22 cellular contexts compared by ENCODE assay signal in genomic region chr2:54879037-54879436, GRCh38.
DNase-seq lines count a peak whose midpoint lies in the region; ATAC-seq and TF ChIP-seq lines count a peak whose summit lies in the region.
"Had no signal": no experiment of that assay in that cellular context is flagged by ENCODE, and none has a peak within 500 bp of the region (broad histone marks: within the 10 kb centered on the region; RNA-seq: fewer than 3 reads in every experiment).

No MANE protein-coding gene starts in this region.

- H3K36me3 ChIP-seq in endodermal cell (ENCODE audit: control insufficient read depth, insufficient read depth, low read length): no peaks in the 10 kb centered on the region
- no peaks in the 10 kb centered on the region for H3K36me3 ChIP-seq in colonic mucosa
- H3K36me3 ChIP-seq: MG63 had no signal

- H3K27ac ChIP-seq in endodermal cell (ENCODE audit: low read depth, low read length): no peak overlapping the region
- H3K27ac ChIP-seq in colonic mucosa: no peak overlapping the region
- H3K27ac ChIP-seq: SK-N-MC had no signal

- TF ChIP-seq CTCF in endodermal cell (conservative IDR thresholded peaks at IDR 0.05) (peak; percentile 37), colonic mucosa (IDR thresholded peaks at IDR 0.05) (no peak)

- H3K27me3 ChIP-seq in endodermal cell (ENCODE audit: control insufficient read depth, insufficient read depth, low read length, poor library complexity, severe bottlenecking) (no peaks in the 10 kb centered on the region), colonic mucosa (no peaks in the 10 kb centered on the region)
- H3K27me3 ChIP-seq: MG63 had no signal

- no peak overlapping the region for H3K4me3 Mint-ChIP-seq in endodermal cell
- H3K4me3 Mint-ChIP-seq in activated naive CD8-positive, alpha-beta T cell treated with anti-CD3 and anti-CD28 coated beads for 36 hours: no peak overlapping the region
- H3K4me3 Mint-ChIP-seq: B cell, IgD-negative memory B cell had no signal

- H3K9ac ChIP-seq in endodermal cell (ENCODE audit: extremely low read depth, low read length, poor library complexity, severe bottlenecking) (no peak overlapping the region), colonic mucosa (ENCODE audit: low read depth in 2 of 2, low read length in 2 of 2) (no peak overlapping the region)

- H3K4me1 Mint-ChIP-seq in endodermal cell: no peaks in the 10 kb centered on the region
- H3K4me1 Mint-ChIP-seq in activated naive CD8-positive, alpha-beta T cell treated with anti-CD3 and anti-CD28 coated beads for 36 hours: no peaks in the 10 kb centered on the region
- H3K4me1 Mint-ChIP-seq: B cell, IgD-negative memory B cell had no signal

- no peaks in the 10 kb centered on the region for H3K4me1 ChIP-seq in endodermal cell (ENCODE audit: control insufficient read depth, insufficient read depth, low read length)
- no peaks in the 10 kb centered on the region for H3K4me1 ChIP-seq in colonic mucosa

- H3K36me3 Mint-ChIP-seq in endodermal cell (ENCODE audit: low read depth): no peaks in the 10 kb centered on the region
- H3K36me3 Mint-ChIP-seq in activated naive CD8-positive, alpha-beta T cell treated with anti-CD3 and anti-CD28 coated beads for 36 hours: no peaks in the 10 kb centered on the region

- ATAC-seq in GM21528 (IDR thresholded peaks at IDR 0.05; ENCODE audit: low FRiP score, unreplicated experiment) (no peak), GM19395 (IDR thresholded peaks at IDR 0.05; ENCODE audit: unreplicated experiment) (no peak)
- ATAC-seq: HCT116 had no signal

- H3K27ac Mint-ChIP-seq in endodermal cell: no peak overlapping the region
- no peak overlapping the region for H3K27ac Mint-ChIP-seq in activated naive CD8-positive, alpha-beta T cell treated with anti-CD3 and anti-CD28 coated beads for 36 hours
- H3K27ac Mint-ChIP-seq: B cell, IgD-negative memory B cell had no signal

- intact Hi-C loops in colonic mucosa (cut with DNase I): no loop called here

- DNase-seq in NCI-H1694 treated with DMSO at 0.1 percent for 48 hours (lab: John Stamatoyannopoulos, UW) (peak; percentile 49), NCI-H1694 (lab: John Stamatoyannopoulos, UW) (no peak), NCI-H82 treated with DMSO at 0.1 percent for 48 hours (lab: John Stamatoyannopoulos, UW; ENCODE audit: unreplicated experiment) (peak; percentile 37), endodermal cell (no peak), colonic mucosa (no peak)
- no peak for DNase-seq in activated naive CD8-positive, alpha-beta T cell treated with anti-CD3 and anti-CD28 coated beads for 36 hours
- DNase-seq: 8988T; GDM1; Kasumi-1; MG63; NCI-H1092; NCI-H1436 treated with DMSO at 0.1 percent for 48 hours; NCI-H2081 treated with DMSO at 0.1 percent for 48 hours; NCI-H345; NK-92 treated with Interleukin-12 subunit alpha and Interleukin-12 subunit beta, amount 100 ng/mL, for 24 hours; Right ventricle myocardium superior had no signal

- WGBS in endodermal cell (ENCODE audit: insufficient coverage in 1 of 2, insufficient read length in 1 of 2), 2 experiments: 91 to 100% methylated on average over 3 to 4 of the region's 5 CpGs

- H3K9me3 Mint-ChIP-seq in endodermal cell: no peaks in the 10 kb centered on the region
- H3K9me3 Mint-ChIP-seq in activated naive CD8-positive, alpha-beta T cell treated with anti-CD3 and anti-CD28 coated beads for 36 hours: no peaks in the 10 kb centered on the region
- H3K9me3 Mint-ChIP-seq: IgD-negative memory B cell had no signal

- no peaks in the 10 kb centered on the region for H3K9me3 ChIP-seq in endodermal cell (ENCODE audit: control insufficient read depth, low read length)
- H3K9me3 ChIP-seq in colonic mucosa: no peaks in the 10 kb centered on the region
- H3K9me3 ChIP-seq: MG63 had no signal

- no peaks in the 10 kb centered on the region for H3K27me3 Mint-ChIP-seq in endodermal cell (ENCODE audit: insufficient read depth)
- H3K27me3 Mint-ChIP-seq in activated naive CD8-positive, alpha-beta T cell treated with anti-CD3 and anti-CD28 coated beads for 36 hours: no peaks in the 10 kb centered on the region
- H3K27me3 Mint-ChIP-seq: B cell, IgD-negative memory B cell had no signal

- H3K4me3 ChIP-seq in endodermal cell (ENCODE audit: low read length) (no peak overlapping the region), colonic mucosa (no peak overlapping the region)
- H3K4me3 ChIP-seq: MG63, SK-N-MC had no signal

Comparison
In these comparisons a context has a peak if more than half of its experiments do, and no peak if none do; other contexts are left out.
1. DNase-seq: peak in NCI-H1694 treated with DMSO at 0.1 percent for 48 hours (single experiment) and NCI-H82 treated with DMSO at 0.1 percent for 48 hours (single experiment); none in NCI-H1694 (single experiment), endodermal cell (single experiment), colonic mucosa (single experiment) and activated naive CD8-positive, alpha-beta T cell treated with anti-CD3 and anti-CD28 coated beads for 36 hours (single experiment).